ENCODE assay signal across 8 cellular contexts in genomic region chr9:21558627-21559401, GRCh38.
DNase-seq lines count a peak whose midpoint lies in the region; ATAC-seq and TF ChIP-seq lines count a peak whose summit lies in the region.

No MANE protein-coding gene starts in this region.

- intact Hi-C loops in activated CD8-positive, alpha-beta T cell treated with anti-CD3 and anti-CD28 coated beads for 36 hours (cut with micrococcal nuclease) = no loop called here

- peak overlapping the region; percentile 96 for H3K4me3 ChIP-seq in skeletal muscle cell (ENCODE audit: low read depth, low read length)

- H3K9me3 Mint-ChIP-seq in activated CD8-positive, alpha-beta T cell treated with anti-CD3 and anti-CD28 coated beads for 36 hours = no peaks in the 10 kb centered on the region

- H3K36me3 Mint-ChIP-seq in activated CD8-positive, alpha-beta T cell treated with anti-CD3 and anti-CD28 coated beads for 36 hours (ENCODE audit: low read depth) = no peaks in the 10 kb centered on the region

- DNase-seq in DMS153 treated with DMSO at 0.1 percent for 48 hours (lab: John Stamatoyannopoulos, UW; ENCODE audit: unreplicated experiment) = peak; percentile 44
- DNase-seq in DMS153 (lab: John Stamatoyannopoulos, UW) = no peak
- DNase-seq in activated CD8-positive, alpha-beta T cell treated with anti-CD3 and anti-CD28 coated beads for 36 hours = peak; percentile 27
- DNase-seq in glomerular visceral epithelial cell (ENCODE audit: extremely low spot score) = peak; percentile 39
- DNase-seq in skeletal muscle cell (ENCODE audit: low read depth) = no peak
- no peak for DNase-seq in HK-2 (ENCODE audit: unreplicated experiment)
- DNase-seq in ecto neural progenitor cell (ENCODE audit: low spot score) = no peak

- peak overlapping the region; percentile 91 for H3K27ac Mint-ChIP-seq in activated CD8-positive, alpha-beta T cell treated with anti-CD3 and anti-CD28 coated beads for 36 hours

- peaks cover 37% of the 10 kb centered on the region for H3K4me1 Mint-ChIP-seq in activated CD8-positive, alpha-beta T cell treated with anti-CD3 and anti-CD28 coated beads for 36 hours (ENCODE audit: low read depth)

- H3K27me3 Mint-ChIP-seq in activated CD8-positive, alpha-beta T cell treated with anti-CD3 and anti-CD28 coated beads for 36 hours = peaks cover 16% of the 10 kb centered on the region

- ATAC-seq in HG02759 (IDR thresholded peaks at IDR 0.05; ENCODE audit: unreplicated experiment) = peak; percentile 51
- no peak for ATAC-seq in activated CD8-positive, alpha-beta T cell treated with anti-CD3 and anti-CD28 coated beads for 36 hours

- no peak for TF ChIP-seq CTCF in activated CD8-positive, alpha-beta T cell treated with anti-CD3 and anti-CD28 coated beads for 36 hours (IDR thresholded peaks at IDR 0.05)

- CTCF ChIA-PET in activated CD8-positive, alpha-beta T cell treated with anti-CD3 and anti-CD28 coated beads for 36 hours (lab: Charles Lee) = interaction anchor here (0.8 to 2.7 kb wide), 17 partner anchors 8 to 310 kb away, joined by 3 to 18 read pairs (median 3); no protein-coding TSS in a partner anchor

- POLR2A ChIA-PET in activated CD8-positive, alpha-beta T cell treated with anti-CD3 and anti-CD28 coated beads for 36 hours (lab: Charles Lee) = interaction anchor here (1.1 to 1.3 kb wide), 3 partner anchors 14 to 19 kb away, joined by 3 to 4 read pairs (median 3); no protein-coding TSS in a partner anchor

- peak overlapping the region; percentile 87 for H3K4me3 Mint-ChIP-seq in activated CD8-positive, alpha-beta T cell treated with anti-CD3 and anti-CD28 coated beads for 36 hours

Comparison
In these comparisons a context has a peak if more than half of its experiments do, and no peak if none do; other contexts are left out.
1. DNase-seq: peak in DMS153 treated with DMSO at 0.1 percent for 48 hours (single experiment), activated CD8-positive, alpha-beta T cell treated with anti-CD3 and anti-CD28 coated beads for 36 hours (single experiment) and glomerular visceral epithelial cell (single experiment); none in DMS153 (single experiment), skeletal muscle cell (single experiment), HK-2 (single experiment) and ecto neural progenitor cell (single experiment).